In genomic region chr5:142322747-142323479, GRCh38 we compare ENCODE assay signal across 8 cellular contexts. TPM values are rescaled to one million over a fixed set of nuclear protein-coding genes. Genes with fewer than 3 reads are reported as not detected.
DNase-seq lines count a peak whose midpoint lies in the region; ATAC-seq, FAIRE-seq and TF ChIP-seq lines count a peak whose summit lies in the region.
"Had no signal": no experiment of that assay in that cellular context is flagged by ENCODE, and none has a peak within 500 bp of the region (broad histone marks: within the 10 kb centered on the region; RNA-seq: fewer than 3 reads in every experiment).

No MANE protein-coding gene starts in this region.

- peaks cover 53% of the 10 kb centered on the region for H3K4me1 Mint-ChIP-seq in astrocyte (ENCODE audit: low read depth, unreplicated experiment)

- H3K27me3 ChIP-seq in HUES6 (ENCODE audit: control insufficient read depth, insufficient read depth, low read length) (no peaks in the 10 kb centered on the region), astrocyte (ENCODE audit: insufficient read depth, low read length) (no peaks in the 10 kb centered on the region), subcutaneous abdominal adipose tissue (ENCODE audit: control insufficient read depth in 5 of 5, insufficient read depth in 4 of 5, low read length in 5 of 5) (peaks cover 0 to 6% (median 0%) of the 10 kb centered on the region in 5 donors)

- H3K4me3 ChIP-seq in HUES6 (ENCODE audit: low read depth, low read length) = peak overlapping the region; percentile 90
- H3K4me3 ChIP-seq in astrocyte (ENCODE audit: insufficient read depth, low read depth, low read length) = peak overlapping the region; percentile 91
- H3K4me3 ChIP-seq in iPS-11a (ENCODE audit: low read depth, low read length) = peak overlapping the region; percentile 97
- peak overlapping the region; percentile 78 to 92 (median 91) for H3K4me3 ChIP-seq in subcutaneous abdominal adipose tissue (ENCODE audit: low read depth in 1 of 5, low read length in 5 of 5)

- H3K9me3 ChIP-seq in HUES6 (ENCODE audit: control insufficient read depth, insufficient read depth, low read depth, low read length) (no peaks in the 10 kb centered on the region), astrocyte (ENCODE audit: insufficient read depth, low read depth, low read length) (no peaks in the 10 kb centered on the region), subcutaneous abdominal adipose tissue (ENCODE audit: control insufficient read depth in 5 of 5, low read length in 5 of 5) (no peaks in the 10 kb centered on the region)

- peak overlapping the region; percentile 96 for H3K4me3 Mint-ChIP-seq in astrocyte (ENCODE audit: unreplicated experiment)
- H3K4me3 Mint-ChIP-seq: activated B cell treated with CpG ODN at 0.5 μM for 24 hours had no signal

- H2AFZ ChIP-seq in astrocyte (ENCODE audit: low read depth, low read length) = no peak overlapping the region

- H3K79me2 ChIP-seq in astrocyte (ENCODE audit: insufficient read depth, low read length) = peaks cover 83% of the 10 kb centered on the region

- H3K9me3 Mint-ChIP-seq in astrocyte (ENCODE audit: unreplicated experiment) = no peaks in the 10 kb centered on the region
- H3K9me3 Mint-ChIP-seq: activated B cell treated with CpG ODN at 0.5 μM for 24 hours had no signal

- peak overlapping the region; percentile 99 for H3K9ac ChIP-seq in HUES6 (ENCODE audit: low read length)
- H3K9ac ChIP-seq in astrocyte (ENCODE audit: low read length) = peak overlapping the region; percentile 90
- H3K9ac ChIP-seq in subcutaneous abdominal adipose tissue (ENCODE audit: low read length in 5 of 5) = peak overlapping the region; percentile 67 to 98 (median 87)

- H3K4me2 ChIP-seq in astrocyte (ENCODE audit: low read length) = peak overlapping the region; percentile 97

- H3K36me3 ChIP-seq in HUES6 (ENCODE audit: control insufficient read depth, insufficient read depth, low read length) (peaks cover 58% of the 10 kb centered on the region), astrocyte (ENCODE audit: insufficient read depth, low read length) (peaks cover 10% of the 10 kb centered on the region), subcutaneous abdominal adipose tissue (ENCODE audit: control insufficient read depth in 5 of 5, insufficient read depth in 5 of 5, low read length in 5 of 5) (no peaks in the 10 kb centered on the region)

- TF ChIP-seq CTCF in astrocyte (IDR thresholded peaks at IDR 0.05; ENCODE audit: insufficient read depth, low read depth, low read length) = no peak

- H3K4me1 ChIP-seq in HUES6 (ENCODE audit: control insufficient read depth, insufficient read depth, low read length) (peaks cover 49% of the 10 kb centered on the region), astrocyte (ENCODE audit: insufficient read depth, low read length) (peaks cover 64% of the 10 kb centered on the region), subcutaneous abdominal adipose tissue (ENCODE audit: control insufficient read depth in 5 of 5, insufficient read depth in 5 of 5, low read length in 5 of 5) (peaks cover 23 to 87% (median 83%) of the 10 kb centered on the region in 5 donors)

- peak overlapping the region; percentile 69 for H3K27ac Mint-ChIP-seq in astrocyte (ENCODE audit: unreplicated experiment)
- H3K27ac Mint-ChIP-seq: activated B cell treated with CpG ODN at 0.5 μM for 24 hours had no signal

- peak overlapping the region; percentile 99; the same call in 1 of the 2 replicates for H3K27ac ChIP-seq in HUES6 (ENCODE audit: low read depth, low read length)
- peak overlapping the region; percentile 80 for H3K27ac ChIP-seq in astrocyte (ENCODE audit: low read depth, low read length)
- peak overlapping the region; percentile 97 for H3K27ac ChIP-seq in subcutaneous abdominal adipose tissue (ENCODE audit: low read depth, low read length)

- ATAC-seq in HG03442 (IDR thresholded peaks at IDR 0.05; ENCODE audit: unreplicated experiment) (no peak), GM19023 (IDR thresholded peaks at IDR 0.05; ENCODE audit: unreplicated experiment) (no peak)

- H3K36me3 Mint-ChIP-seq in astrocyte (ENCODE audit: low read depth, unreplicated experiment) = no peaks in the 10 kb centered on the region

- no peaks in the 10 kb centered on the region for H3K27me3 Mint-ChIP-seq in astrocyte (ENCODE audit: low read depth, unreplicated experiment)

- H4K20me1 ChIP-seq in astrocyte (ENCODE audit: insufficient read depth, low read length) = peaks cover 67% of the 10 kb centered on the region

- DNase-seq in astrocyte (ENCODE audit: low read depth) (peak; percentile 39), NCI-H748 (lab: John Stamatoyannopoulos, UW; ENCODE audit: unreplicated experiment) (no peak)
- DNase-seq: activated B cell treated with CpG ODN at 0.5 μM for 24 hours had no signal

- FAIRE-seq in astrocyte (lab: Jason Lieb, UNC) = peak; percentile 47

RNA-seq across cellular contexts. Expression of gene SPRY4, which starts 1.9 kb away (rescaled TPM):
- 19.4 and 23.4 TPM in 2 replicates for total RNA-seq in astrocyte
- total RNA-seq: activated B cell treated with CpG ODN at 0.5 μM for 24 hours had no signal
